In the genomic region with DNA sequence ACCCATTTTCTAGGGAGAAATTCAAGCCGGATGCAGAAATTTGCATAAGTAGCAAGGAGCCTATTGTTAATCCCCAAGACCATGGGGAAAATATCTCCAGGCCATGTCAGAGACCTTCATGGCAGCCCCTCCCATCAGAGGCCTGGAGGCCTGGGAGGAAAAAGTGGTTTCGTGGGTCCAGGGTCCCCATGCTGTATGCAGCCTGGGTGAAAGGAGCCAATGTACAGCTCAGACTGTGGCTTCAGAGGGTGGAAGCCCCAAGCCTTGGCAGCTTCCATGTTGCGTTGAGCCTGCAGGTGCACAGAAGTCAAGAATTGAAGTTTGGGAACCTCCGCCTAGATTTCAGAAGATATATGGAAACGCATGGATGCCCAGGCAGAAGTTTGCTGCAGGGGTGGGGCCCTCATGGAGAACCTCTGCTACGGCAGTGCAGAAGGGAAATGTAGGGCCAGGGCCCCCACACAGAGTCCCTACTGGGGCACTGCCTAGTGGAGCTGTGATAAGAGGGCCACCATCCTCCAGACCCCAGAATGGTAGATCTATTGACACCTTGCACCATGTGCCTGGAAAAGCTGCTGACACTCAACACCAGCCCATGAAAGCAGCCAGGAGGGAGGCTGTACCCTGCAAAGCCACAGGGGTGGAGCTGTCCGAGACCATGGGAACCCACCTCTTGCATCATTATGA, we compare ENCODE assay signal across 7 cellular contexts. TPM values are rescaled to one million over a fixed set of nuclear protein-coding genes. Genes with fewer than 3 reads are reported as not detected.
"Had no signal": no experiment of that assay in that cellular context is flagged by ENCODE, and none has a peak within 500 bp of the region (broad histone marks: within the 10 kb centered on the region; RNA-seq: fewer than 3 reads in every experiment).

No MANE protein-coding gene starts in this region.

RNA-seq across cellular contexts. Expression of gene KRTAP10-8, which starts 1.6 kb away (rescaled TPM):
- total RNA-seq: GM23248, GM23338, H1, H4, H7, H9, HFFc6 had no signal
- polyA plus RNA-seq: GM23248, GM23338, H1 had no signal

RNA-seq across cellular contexts. Expression of gene KRTAP10-7, which starts 9.9 kb away (rescaled TPM):
- total RNA-seq: GM23248, GM23338, H1, H4, H7, H9, HFFc6 had no signal
- polyA plus RNA-seq: GM23248, GM23338, H1 had no signal

RNA-seq across cellular contexts. Expression of gene KRTAP10-9, which starts 16.6 kb away (rescaled TPM):
- total RNA-seq: GM23248, GM23338, H1, H4, H7, H9, HFFc6 had no signal
- polyA plus RNA-seq: GM23248, GM23338, H1 had no signal

RNA-seq across cellular contexts. Expression of gene KRTAP10-6, which starts 18.0 kb away (rescaled TPM):
- total RNA-seq: GM23248, GM23338, H1, H4, H7, H9, HFFc6 had no signal
- polyA plus RNA-seq: GM23248, GM23338 had no signal

RNA-seq across cellular contexts. Expression of gene KRTAP10-10, which starts 26.9 kb away (rescaled TPM):
- total RNA-seq: GM23248, GM23338, H1, H4, H7, H9, HFFc6 had no signal
- polyA plus RNA-seq: GM23248, GM23338, H1 had no signal
